ENCODE assay signal across 12 cellular contexts in the genomic region with DNA sequence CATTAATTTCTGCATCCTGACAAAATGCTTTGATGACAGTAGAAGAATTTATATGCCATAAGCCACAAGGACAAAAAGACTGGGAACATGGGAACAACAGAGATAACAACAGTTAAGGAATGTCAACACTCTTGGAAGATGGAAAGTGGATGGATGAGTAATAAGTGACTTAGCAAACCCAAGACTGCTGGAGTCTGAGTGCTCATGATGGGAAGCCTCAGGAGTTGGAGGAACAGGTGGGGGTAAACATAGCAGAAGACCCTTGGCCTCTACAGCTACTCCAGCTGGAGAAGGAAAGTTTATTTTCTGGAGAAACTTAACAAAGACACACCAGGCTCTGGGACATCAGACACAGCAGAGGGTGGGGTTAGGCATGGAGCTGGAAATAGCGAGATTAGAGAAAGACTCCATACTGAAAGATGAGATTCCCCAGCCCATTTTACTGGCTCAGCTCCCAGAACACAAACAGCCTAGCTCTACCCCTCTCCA. TPM values are rescaled to one million over a fixed set of nuclear protein-coding genes. Genes with fewer than 3 reads are reported as not detected.
A peak's percentile ranks its signal among the peaks of the same experiment; 100 is the strongest.
DNase-seq lines count a peak whose midpoint lies in the region; ATAC-seq and TF ChIP-seq lines count a peak whose summit lies in the region.
"Had no signal": no experiment of that assay in that cellular context is flagged by ENCODE, and none has a peak within 500 bp of the region (broad histone marks: within the 10 kb centered on the region; RNA-seq: fewer than 3 reads in every experiment).

No MANE protein-coding gene starts in this region.

- POLR2A ChIA-PET in BJ (lab: Charles Lee) = interaction anchor here (0.6 kb wide), 1 partner anchor 220 kb away, joined by 3 read pairs; no protein-coding TSS in a partner anchor

- H3K27me3 Mint-ChIP-seq in HFFc6 (ENCODE audit: insufficient read depth) = peaks cover 5% of the 10 kb centered on the region
- H3K27me3 Mint-ChIP-seq in central memory CD8-positive, alpha-beta T cell = no peaks in the 10 kb centered on the region
- H3K27me3 Mint-ChIP-seq: naive thymus-derived CD4-positive, alpha-beta T cell had no signal

- no peaks in the 10 kb centered on the region for H3K36me3 Mint-ChIP-seq in HFFc6 (ENCODE audit: low read depth)
- no peaks in the 10 kb centered on the region for H3K36me3 Mint-ChIP-seq in central memory CD8-positive, alpha-beta T cell (ENCODE audit: insufficient read depth)
- H3K36me3 Mint-ChIP-seq: CD8-positive, alpha-beta T cell had no signal

- ATAC-seq in central memory CD8-positive, alpha-beta T cell (replicated peaks; ENCODE audit: extremely low read depth, poor library complexity, severe bottlenecking) = no peak
- no peak for ATAC-seq in HG03159 (IDR thresholded peaks at IDR 0.05; ENCODE audit: unreplicated experiment)
- ATAC-seq in GM21367 (IDR thresholded peaks at IDR 0.05; ENCODE audit: unreplicated experiment) = no peak
- ATAC-seq in GM18868 (IDR thresholded peaks at IDR 0.05; ENCODE audit: unreplicated experiment) = no peak
- ATAC-seq: CD8-positive, alpha-beta T cell; naive thymus-derived CD4-positive, alpha-beta T cell had no signal

- H3K36me3 ChIP-seq in BJ (ENCODE audit: control insufficient read depth, insufficient read depth, low read length) = no peaks in the 10 kb centered on the region
- H3K36me3 ChIP-seq: right lobe of liver had no signal

- H3K9me3 Mint-ChIP-seq in HFFc6 = no peaks in the 10 kb centered on the region
- no peaks in the 10 kb centered on the region for H3K9me3 Mint-ChIP-seq in central memory CD8-positive, alpha-beta T cell
- H3K9me3 Mint-ChIP-seq: CD8-positive, alpha-beta T cell; naive thymus-derived CD4-positive, alpha-beta T cell had no signal

- TF ChIP-seq CTCF in BJ (IDR thresholded peaks at IDR 0.05; ENCODE audit: insufficient read depth, low read depth, low read length) = no peak
- no peak for TF ChIP-seq CTCF in HFFc6 (IDR thresholded peaks at IDR 0.05)

- peaks cover 3% of the 10 kb centered on the region; the same call in 1 of the 2 replicates for H3K27me3 ChIP-seq in BJ (ENCODE audit: control insufficient read depth, insufficient read depth, low read length)
- H3K27me3 ChIP-seq: right lobe of liver had no signal

- no peak overlapping the region for H3K4me3 Mint-ChIP-seq in HFFc6
- no peak overlapping the region for H3K4me3 Mint-ChIP-seq in central memory CD8-positive, alpha-beta T cell
- H3K4me3 Mint-ChIP-seq: CD8-positive, alpha-beta T cell had no signal

- peak; percentile 7 for DNase-seq in BJ (ENCODE audit: low read depth)
- peak; percentile 50 for DNase-seq in HFFc6
- DNase-seq in central memory CD8-positive, alpha-beta T cell (ENCODE audit: low spot score in 2 of 2) = no peak
- DNase-seq in kidney tubule cell (ENCODE audit: low spot score) = peak; percentile 65
- no peak for DNase-seq in SIG-M5 (lab: John Stamatoyannopoulos, UW)
- DNase-seq: activated naive CD4-positive, alpha-beta T cell treated with Interleukin-2 at 50 U/mL for 16 hours; CD8-positive, alpha-beta T cell; naive thymus-derived CD4-positive, alpha-beta T cell had no signal

- H3K27ac Mint-ChIP-seq in HFFc6 = peak overlapping the region; percentile 9; the same call in 1 of the 2 replicates
- peak overlapping the region; percentile 66 for H3K27ac Mint-ChIP-seq in central memory CD8-positive, alpha-beta T cell (ENCODE audit: low read depth)
- H3K27ac Mint-ChIP-seq: CD8-positive, alpha-beta T cell; naive thymus-derived CD4-positive, alpha-beta T cell had no signal

- H3K4me3 ChIP-seq in BJ (ENCODE audit: low read depth, low read length) = no peak overlapping the region
- H3K4me3 ChIP-seq: right lobe of liver had no signal

- CTCF ChIA-PET in BJ (lab: Yijun Ruan, JAX) = interaction anchor here (0.7 to 3.2 kb wide), 11 partner anchors 16 to 122 kb away, joined by 3 to 13 read pairs (median 4); a partner anchor contains a TSS

- H3K4me1 Mint-ChIP-seq in HFFc6 (ENCODE audit: low read depth) = peaks cover 48% of the 10 kb centered on the region
- peaks cover 17% of the 10 kb centered on the region for H3K4me1 Mint-ChIP-seq in central memory CD8-positive, alpha-beta T cell

RNA-seq across cellular contexts. Expression of a gene that starts 13.6 kb away (rescaled TPM):
- polyA plus RNA-seq in BJ (2011; rRNA removed) = 0.43 and 0.61 TPM in 2 replicates
- not detected in 2 replicates for polyA minus RNA-seq in BJ (2011; rRNA and poly(A)+ RNA removed)
- total RNA-seq in HFFc6 (2021; fragmentation: NEBNext Ultra II Directional; extraction: Animal tissue kit (Norgen Biotek cat#: 25700)) = 1 to 10 TPM; 1.7 to 2.6 (median 1.9) TPM

RNA-seq across cellular contexts. Expression of a gene that starts 15.9 kb away (rescaled TPM):
- polyA plus RNA-seq in BJ (2011; rRNA removed) = 0.15 and 0.16 TPM in 2 replicates
- polyA minus RNA-seq in BJ (2011; rRNA and poly(A)+ RNA removed) = not detected in 2 replicates
- total RNA-seq in HFFc6 (2021; fragmentation: NEBNext Ultra II Directional; extraction: Animal tissue kit (Norgen Biotek cat#: 25700)) = not detected
- total RNA-seq: CD8-positive, alpha-beta T cell had no signal

RNA-seq across cellular contexts. Expression of a gene that starts 36.6 kb away (rescaled TPM):
- polyA plus RNA-seq in BJ (2011; rRNA removed) = 2.4 and 4.4 TPM in 2 replicates
- 1.1 and 1.3 TPM in 2 replicates for polyA minus RNA-seq in BJ (2011; rRNA and poly(A)+ RNA removed)
- 10 to 100 TPM in 2 of 6 experiments, 1 to 10 TPM in 4; 8.0 to 10.3 (median 9.8) TPM for total RNA-seq in HFFc6 (2021; fragmentation: NEBNext Ultra II Directional; extraction: Animal tissue kit (Norgen Biotek cat#: 25700))
- total RNA-seq: CD8-positive, alpha-beta T cell had no signal

Comparison
In these comparisons a context has a peak if more than half of its experiments do, and no peak if none do; other contexts are left out.
1. DNase-seq: peak in BJ (single experiment), HFFc6 (single experiment) and kidney tubule cell (single experiment); none in central memory CD8-positive, alpha-beta T cell (0 of 2) and SIG-M5 (single experiment).